Comparison of ENCODE assay signal across 29 cellular contexts in the genomic region with DNA sequence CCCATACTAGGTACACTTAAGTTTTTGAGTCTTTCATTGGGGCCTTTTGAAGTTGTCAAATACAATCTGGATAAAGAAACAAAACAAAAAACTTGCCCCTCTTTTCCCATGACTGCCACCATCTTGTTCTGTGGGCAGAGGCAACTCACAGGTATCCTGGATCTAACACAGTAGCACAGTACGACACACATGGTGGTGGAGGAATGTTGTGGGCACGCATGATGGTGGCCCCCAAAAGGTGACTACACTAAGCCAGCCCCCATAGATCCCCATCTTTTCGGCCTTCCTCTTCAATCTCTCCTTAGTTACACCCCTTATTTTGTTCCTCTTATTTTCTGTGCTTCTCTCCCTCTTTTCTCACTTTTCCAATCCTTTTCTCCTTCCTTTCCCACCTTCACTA. TPM values are rescaled to one million over a fixed set of nuclear protein-coding genes. Genes with fewer than 3 reads are reported as not detected.
DNase-seq lines count a peak whose midpoint lies in the region; ATAC-seq and TF ChIP-seq lines count a peak whose summit lies in the region.
"Had no signal": no experiment of that assay in that cellular context is flagged by ENCODE, and none has a peak within 500 bp of the region (broad histone marks: within the 10 kb centered on the region; RNA-seq: fewer than 3 reads in every experiment).

No MANE protein-coding gene starts in this region.

- peaks cover 25% of the 10 kb centered on the region for H3K4me1 Mint-ChIP-seq in activated CD4-positive, alpha-beta T cell treated with anti-CD3 and anti-CD28 coated beads, Interleukin-2, amount 10 ng/mL, durations not matched to agents 7 days and 5 days
- H3K4me1 Mint-ChIP-seq in activated naive CD8-positive, alpha-beta T cell treated with anti-CD3 and anti-CD28 coated beads for 36 hours = peaks cover 32% of the 10 kb centered on the region
- H3K4me1 Mint-ChIP-seq in memory B cell = peaks cover 16% of the 10 kb centered on the region

- ATAC-seq in memory B cell (ENCODE audit: low read depth) = no peak
- no peak for ATAC-seq in psoas muscle
- ATAC-seq in GM21381 (IDR thresholded peaks at IDR 0.05; ENCODE audit: unreplicated experiment) = no peak
- ATAC-seq: left colon, pancreas had no signal

- H3K27ac ChIP-seq in HEK293 (ENCODE audit: extremely low read depth, low read depth, low read length) (no peak overlapping the region), psoas muscle (no peak overlapping the region)
- H3K27ac ChIP-seq: C4-2B, epithelial cell of prostate, pancreas, SJCRH30, skin epidermis had no signal

- H3K9me3 Mint-ChIP-seq in activated CD4-positive, alpha-beta T cell treated with anti-CD3 and anti-CD28 coated beads, Interleukin-2, amount 10 ng/mL, durations not matched to agents 7 days and 5 days = no peaks in the 10 kb centered on the region
- no peaks in the 10 kb centered on the region for H3K9me3 Mint-ChIP-seq in activated naive CD8-positive, alpha-beta T cell treated with anti-CD3 and anti-CD28 coated beads for 36 hours
- H3K9me3 Mint-ChIP-seq in memory B cell = no peaks in the 10 kb centered on the region
- H3K9me3 Mint-ChIP-seq: activated CD4-positive, alpha-beta memory T cell treated with anti-CD3 and anti-CD28 coated beads, Interleukin-2, amount 10 ng/mL, durations not matched to agents 7 days and 5 days; activated naive CD4-positive, alpha-beta T cell treated with anti-CD3 and anti-CD28 coated beads, Interleukin-2, amount 50 U/mL, for 24 hours; neural crest cell had no signal

- CTCF ChIA-PET in activated CD4-positive, alpha-beta T cell treated with anti-CD3 and anti-CD28 coated beads, Interleukin-2, amount 10 ng/mL, durations not matched to agents 7 days and 5 days (lab: Charles Lee) = no interaction called here
- CTCF ChIA-PET in HEK293 (lab: Yijun Ruan, JAX) = interaction anchor here (0.8 kb wide), 1 partner anchor 163 kb away, joined by 5 read pairs; no protein-coding TSS in a partner anchor

- H3K4me1 ChIP-seq in HEK293 (ENCODE audit: control insufficient read depth, insufficient read depth, low read length) (no peaks in the 10 kb centered on the region; the same call in 1 of the 2 replicates), psoas muscle (peaks cover 2% of the 10 kb centered on the region)
- H3K4me1 ChIP-seq: pancreas, SJCRH30 had no signal

- H3K9me3 ChIP-seq in HEK293 (ENCODE audit: control insufficient read depth, insufficient read depth, low read depth, low read length) (no peaks in the 10 kb centered on the region), psoas muscle (no peaks in the 10 kb centered on the region)
- H3K9me3 ChIP-seq: pancreas, SJCRH30 had no signal

- no peak overlapping the region for H3K4me3 Mint-ChIP-seq in activated CD4-positive, alpha-beta T cell treated with anti-CD3 and anti-CD28 coated beads, Interleukin-2, amount 10 ng/mL, durations not matched to agents 7 days and 5 days
- no peak overlapping the region for H3K4me3 Mint-ChIP-seq in activated naive CD8-positive, alpha-beta T cell treated with anti-CD3 and anti-CD28 coated beads for 36 hours
- H3K4me3 Mint-ChIP-seq in memory B cell = no peak overlapping the region
- H3K4me3 Mint-ChIP-seq: activated CD4-positive, alpha-beta memory T cell treated with anti-CD3 and anti-CD28 coated beads, Interleukin-2, amount 10 ng/mL, durations not matched to agents 7 days and 5 days; activated naive CD4-positive, alpha-beta T cell treated with anti-CD3 and anti-CD28 coated beads, Interleukin-2, amount 50 U/mL, for 24 hours; neural crest cell had no signal

- POLR2A ChIA-PET in activated CD4-positive, alpha-beta T cell treated with anti-CD3 and anti-CD28 coated beads, Interleukin-2, amount 10 ng/mL, durations not matched to agents 7 days and 5 days (lab: Charles Lee) = no interaction called here
- POLR2A ChIA-PET in HEK293 (lab: Yijun Ruan, JAX) = no interaction called here

- H3K36me3 Mint-ChIP-seq in activated CD4-positive, alpha-beta T cell treated with anti-CD3 and anti-CD28 coated beads, Interleukin-2, amount 10 ng/mL, durations not matched to agents 7 days and 5 days (ENCODE audit: low read depth) = peaks cover 65% of the 10 kb centered on the region
- peaks cover 52% of the 10 kb centered on the region for H3K36me3 Mint-ChIP-seq in activated naive CD8-positive, alpha-beta T cell treated with anti-CD3 and anti-CD28 coated beads for 36 hours
- H3K36me3 Mint-ChIP-seq in memory B cell = peaks cover 32% of the 10 kb centered on the region

- no peaks in the 10 kb centered on the region for H3K27me3 Mint-ChIP-seq in activated CD4-positive, alpha-beta T cell treated with anti-CD3 and anti-CD28 coated beads, Interleukin-2, amount 10 ng/mL, durations not matched to agents 7 days and 5 days
- no peaks in the 10 kb centered on the region for H3K27me3 Mint-ChIP-seq in activated naive CD8-positive, alpha-beta T cell treated with anti-CD3 and anti-CD28 coated beads for 36 hours
- no peaks in the 10 kb centered on the region for H3K27me3 Mint-ChIP-seq in memory B cell
- H3K27me3 Mint-ChIP-seq: activated CD4-positive, alpha-beta memory T cell treated with anti-CD3 and anti-CD28 coated beads, Interleukin-2, amount 10 ng/mL, durations not matched to agents 7 days and 5 days; activated naive CD4-positive, alpha-beta T cell treated with anti-CD3 and anti-CD28 coated beads, Interleukin-2, amount 50 U/mL, for 24 hours had no signal

- peak overlapping the region; percentile 74 for H3K27ac Mint-ChIP-seq in activated CD4-positive, alpha-beta T cell treated with anti-CD3 and anti-CD28 coated beads, Interleukin-2, amount 10 ng/mL, durations not matched to agents 7 days and 5 days
- H3K27ac Mint-ChIP-seq in activated naive CD8-positive, alpha-beta T cell treated with anti-CD3 and anti-CD28 coated beads for 36 hours = peak overlapping the region; percentile 40
- H3K27ac Mint-ChIP-seq in memory B cell = peak overlapping the region; percentile 32
- H3K27ac Mint-ChIP-seq: activated CD4-positive, alpha-beta memory T cell treated with anti-CD3 and anti-CD28 coated beads, Interleukin-2, amount 10 ng/mL, durations not matched to agents 7 days and 5 days; activated naive CD4-positive, alpha-beta T cell treated with anti-CD3 and anti-CD28 coated beads, Interleukin-2, amount 50 U/mL, for 24 hours had no signal

- no peaks in the 10 kb centered on the region for H3K27me3 ChIP-seq in psoas muscle (ENCODE audit: insufficient read depth in 3 of 3, low read length in 2 of 3)
- H3K27me3 ChIP-seq: pancreas, SJCRH30 had no signal

- WGBS in psoas muscle, 3 donors = 94 to 98% (median 96%) methylated on average over 3 of the region's 3 CpGs

- no peak for DNase-seq in activated CD4-positive, alpha-beta T cell treated with anti-CD3 and anti-CD28 coated beads, Interleukin-2, amount 10 ng/mL, durations not matched to agents 7 days and 5 days
- no peak for DNase-seq in activated CD4-positive, alpha-beta T cell treated with anti-CD3 and anti-CD28 coated beads for 48 hours
- no peak for DNase-seq in activated naive CD8-positive, alpha-beta T cell treated with anti-CD3 and anti-CD28 coated beads for 36 hours
- DNase-seq in memory B cell (ENCODE audit: low spot score in 2 of 2) (no peak), head of caudate nucleus (no peak), psoas muscle (no peak)
- DNase-seq: activated CD4-positive, alpha-beta memory T cell treated with anti-CD3 and anti-CD28 coated beads, Interleukin-2, amount 10 ng/mL, durations not matched to agents 7 days and 5 days; anterior cingulate cortex; DND-41; left colon; mesenchymal stem cell; NCI-H1092; NCI-H1694; pancreas; retina; RPMI8226; SJCRH30; stimulated activated naive CD4-positive, alpha-beta T cell; T-helper 1 cell had no signal

- intact Hi-C loops in head of caudate nucleus (cut with DNase I) (no loop called here), psoas muscle (cut with DNase I) (loop anchor here in 1 of 2 donors (5.0 kb wide), 1 partner anchor 97 kb away; no protein-coding TSS in a partner anchor)

- H3K36me3 ChIP-seq in HEK293 (ENCODE audit: control insufficient read depth in 2 of 2, insufficient read depth in 1 of 2, low read length in 2 of 2) = peaks cover 42 to 61% of the 10 kb centered on the region in 2 experiments
- H3K36me3 ChIP-seq in psoas muscle (ENCODE audit: insufficient read depth in 1 of 2, low read depth in 1 of 2) = peaks cover 11 to 62% of the 10 kb centered on the region in 2 donors

- H3K4me3 ChIP-seq in HEK293 (ENCODE audit: low read depth, low read length) = no peak overlapping the region
- no peak overlapping the region for H3K4me3 ChIP-seq in psoas muscle
- H3K4me3 ChIP-seq: pancreas, SJCRH30, skin epidermis had no signal

- TF ChIP-seq CTCF in HEK293 (tag by site-specific recombination; IDR thresholded peaks at IDR 0.05) (no peak), psoas muscle (IDR thresholded peaks at IDR 0.05) (no peak)

TF ChIP-seq in HEK293, 187 proteins besides CTCF, POLR2A, EP300 and RAD21:
- TF ChIP-seq ZNF747 (tag by site-specific recombination; IDR thresholded peaks at IDR 0.05) = no peak
- TF ChIP-seq BCL11B (tag by site-specific recombination; IDR thresholded peaks at IDR 0.05; ENCODE audit: low read depth) = no peak
- TF ChIP-seq RBAK (tag by site-specific recombination; IDR thresholded peaks at IDR 0.05) = no peak
- peak; percentile 35; the same call in 1 of the 2 replicates for TF ChIP-seq ZNF366 (tag by site-specific recombination; conservative IDR thresholded peaks at IDR 0.05)
- TF ChIP-seq, protein P1, sequence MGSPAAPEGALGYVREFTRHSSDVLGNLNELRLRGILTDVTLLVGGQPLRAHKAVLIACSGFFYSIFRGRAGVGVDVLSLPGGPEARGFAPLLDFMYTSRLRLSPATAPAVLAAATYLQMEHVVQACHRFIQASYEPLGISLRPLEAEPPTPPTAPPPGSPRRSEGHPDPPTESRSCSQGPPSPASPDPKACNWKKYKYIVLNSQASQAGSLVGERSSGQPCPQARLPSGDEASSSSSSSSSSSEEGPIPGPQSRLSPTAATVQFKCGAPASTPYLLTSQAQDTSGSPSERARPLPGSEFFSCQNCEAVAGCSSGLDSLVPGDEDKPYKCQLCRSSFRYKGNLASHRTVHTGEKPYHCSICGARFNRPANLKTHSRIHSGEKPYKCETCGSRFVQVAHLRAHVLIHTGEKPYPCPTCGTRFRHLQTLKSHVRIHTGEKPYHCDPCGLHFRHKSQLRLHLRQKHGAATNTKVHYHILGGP (tag by site-specific recombination; IDR thresholded peaks at IDR 0.05) = no peak
- peak; percentile 79 for TF ChIP-seq PRDM1 (tag by site-specific recombination; IDR thresholded peaks at IDR 0.05)
- TF ChIP-seq ZNF621 (tag by site-specific recombination; IDR thresholded peaks at IDR 0.05) = no peak

RNA-seq across cellular contexts. Expression of a gene that starts 4.5 kb away (rescaled TPM):
- under 1 TPM; 0.44 to 0.64 TPM for total RNA-seq in activated CD4-positive, alpha-beta T cell treated with anti-CD3 and anti-CD28 coated beads, Interleukin-2, amount 10 ng/mL, durations not matched to agents 7 days and 5 days
- total RNA-seq in activated naive CD8-positive, alpha-beta T cell treated with anti-CD3 and anti-CD28 coated beads for 36 hours = not detected
- total RNA-seq in psoas muscle = not detected
- polyA plus RNA-seq in psoas muscle = under 1 TPM in 1 of 3 donors, not detected in 2; 0.03 TPM
- total RNA-seq: glomerular endothelial cell, H4, pancreas, urinary bladder had no signal
- polyA plus RNA-seq: pancreas had no signal

RNA-seq across cellular contexts. Expression of a gene that starts 16.7 kb away (rescaled TPM):
- 100 to 1,000 TPM; 476 to 478 TPM for total RNA-seq in activated CD4-positive, alpha-beta T cell treated with anti-CD3 and anti-CD28 coated beads, Interleukin-2, amount 10 ng/mL, durations not matched to agents 7 days and 5 days
- total RNA-seq in activated naive CD8-positive, alpha-beta T cell treated with anti-CD3 and anti-CD28 coated beads for 36 hours = 100 to 1,000 TPM; 510 to 512 TPM
- total RNA-seq in psoas muscle = 100 to 1,000 TPM; 125 to 435 (median 151) TPM
- 100 to 1,000 TPM; 135 to 524 (median 139) TPM for polyA plus RNA-seq in psoas muscle
